In the genomic region with DNA sequence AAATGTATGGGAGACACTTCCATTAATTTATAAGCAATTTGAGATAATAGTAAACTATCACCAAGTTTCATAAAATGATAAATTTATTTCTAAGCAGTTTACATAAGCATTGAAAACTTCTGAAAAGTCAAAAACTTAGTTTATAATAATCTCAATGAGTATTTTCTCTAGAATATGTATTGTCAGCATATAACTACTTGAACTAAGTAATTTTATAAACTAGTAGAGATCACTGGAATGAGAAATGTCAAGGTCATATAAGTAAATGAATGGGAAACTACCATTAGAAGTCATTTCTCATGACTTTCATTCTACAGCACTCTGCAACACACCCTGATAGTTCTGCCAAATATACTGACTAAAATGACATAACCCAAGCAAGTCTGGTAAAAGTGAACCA, we compare ENCODE assay signal across 24 cellular contexts. TPM values are rescaled to one million over a fixed set of nuclear protein-coding genes. Genes with fewer than 3 reads are reported as not detected.
A peak's percentile ranks its signal among the peaks of the same experiment; 100 is the strongest.
DNase-seq lines count a peak whose midpoint lies in the region; ATAC-seq, FAIRE-seq and TF ChIP-seq lines count a peak whose summit lies in the region.
"Had no signal": no experiment of that assay in that cellular context is flagged by ENCODE, and none has a peak within 500 bp of the region (broad histone marks: within the 10 kb centered on the region; RNA-seq: fewer than 3 reads in every experiment).

No MANE protein-coding gene starts in this region.

- peaks cover 82% of the 10 kb centered on the region for H3K79me2 ChIP-seq in KMS-11 (ENCODE audit: insufficient read depth, low read depth)
- peaks cover 84% of the 10 kb centered on the region for H3K79me2 ChIP-seq in K562 (ENCODE audit: control insufficient read depth, insufficient read depth, low read length)
- peaks cover 82% of the 10 kb centered on the region for H3K79me2 ChIP-seq in neural progenitor cell (ENCODE audit: low read depth)

- no peak overlapping the region for H3K4me3 ChIP-seq in KMS-11 (IDR thresholded peaks at IDR 0.05; ENCODE audit: insufficient read depth, low read depth, low read length)
- no peak overlapping the region for H3K4me3 ChIP-seq in K562
- no peak overlapping the region for H3K4me3 ChIP-seq in neural progenitor cell
- H3K4me3 ChIP-seq: adrenal gland, lower lobe of right lung, ovary, suprapubic skin had no signal

- POLR2A ChIA-PET in K562 (lab: Yijun Ruan, JAX): interaction anchor here (0.7 to 1.5 kb wide), 2 partner anchors 17 to 74 kb away, joined by 3 to 4 read pairs; no protein-coding TSS in a partner anchor

- peaks cover 20% of the 10 kb centered on the region for H3K36me3 Mint-ChIP-seq in activated naive CD8-positive, alpha-beta T cell
- peaks cover 35% of the 10 kb centered on the region for H3K36me3 Mint-ChIP-seq in activated naive CD8-positive, alpha-beta T cell treated with anti-CD3 and anti-CD28 coated beads for 36 hours
- H3K36me3 Mint-ChIP-seq in neural progenitor cell: peaks cover 39% of the 10 kb centered on the region

- H3K27ac ChIP-seq in KMS-11 (no peak overlapping the region), K562 (ENCODE audit: extremely low read depth, low read depth, low read length) (no peak overlapping the region; the same call in 2 of the 3 replicates), neural progenitor cell (no peak overlapping the region)
- H3K27ac ChIP-seq: adrenal gland, C4-2B, lower lobe of right lung, ovary, suprapubic skin had no signal

- peak overlapping the region; percentile 73 for H3K4me3 Mint-ChIP-seq in activated naive CD8-positive, alpha-beta T cell
- no peak overlapping the region for H3K4me3 Mint-ChIP-seq in activated naive CD8-positive, alpha-beta T cell treated with anti-CD3 and anti-CD28 coated beads for 36 hours
- no peak overlapping the region for H3K4me3 Mint-ChIP-seq in neural progenitor cell
- H3K4me3 Mint-ChIP-seq: activated CD8-positive, alpha-beta memory T cell treated with anti-CD3 and anti-CD28 coated beads, Interleukin-2, amount 10 ng/mL, durations not matched to agents 7 days and 5 days had no signal

- H2AFZ ChIP-seq in KMS-11 (ENCODE audit: low read depth): no peak overlapping the region
- no peak overlapping the region for H2AFZ ChIP-seq in K562 (ENCODE audit: low read depth, low read length)
- no peak overlapping the region for H2AFZ ChIP-seq in neural progenitor cell (replicated peaks)

- no TSS peak for BruUV-seq in K562 (replicated peaks; lab: Mats Ljungman, UMichigan)

- H3K4me1 Mint-ChIP-seq in activated naive CD8-positive, alpha-beta T cell (ENCODE audit: low read depth): peaks cover 70% of the 10 kb centered on the region
- H3K4me1 Mint-ChIP-seq in activated naive CD8-positive, alpha-beta T cell treated with anti-CD3 and anti-CD28 coated beads for 36 hours: peaks cover 52% of the 10 kb centered on the region
- peaks cover 33% of the 10 kb centered on the region for H3K4me1 Mint-ChIP-seq in neural progenitor cell

- no peak for FAIRE-seq in K562 (lab: Jason Lieb, UNC)
- no peak for FAIRE-seq in GM12891 (lab: Jason Lieb, UNC)
- FAIRE-seq: H1, islet of Langerhans had no signal

- H3F3A ChIP-seq in neural progenitor cell (ENCODE audit: low read depth): peaks cover 7% of the 10 kb centered on the region

- no peak overlapping the region for H3K27ac Mint-ChIP-seq in activated naive CD8-positive, alpha-beta T cell
- H3K27ac Mint-ChIP-seq in activated naive CD8-positive, alpha-beta T cell treated with anti-CD3 and anti-CD28 coated beads for 36 hours: no peak overlapping the region
- no peak overlapping the region for H3K27ac Mint-ChIP-seq in neural progenitor cell
- H3K27ac Mint-ChIP-seq: activated CD8-positive, alpha-beta memory T cell treated with anti-CD3 and anti-CD28 coated beads, Interleukin-2, amount 10 ng/mL, durations not matched to agents 7 days and 5 days had no signal

- H4K20me1 ChIP-seq in KMS-11 (ENCODE audit: insufficient read depth) (peaks cover 33% of the 10 kb centered on the region), K562 (replicated peaks; ENCODE audit: control insufficient read depth, insufficient read depth, low read length) (no peaks in the 10 kb centered on the region), neural progenitor cell (ENCODE audit: low read depth) (peaks cover 75% of the 10 kb centered on the region)

- no peaks in the 10 kb centered on the region for H3K27me3 Mint-ChIP-seq in activated naive CD8-positive, alpha-beta T cell
- peaks cover 3% of the 10 kb centered on the region for H3K27me3 Mint-ChIP-seq in activated naive CD8-positive, alpha-beta T cell treated with anti-CD3 and anti-CD28 coated beads for 36 hours
- H3K27me3 Mint-ChIP-seq in neural progenitor cell (ENCODE audit: insufficient read depth, low read depth): no peaks in the 10 kb centered on the region
- H3K27me3 Mint-ChIP-seq: activated CD8-positive, alpha-beta memory T cell treated with anti-CD3 and anti-CD28 coated beads, Interleukin-2, amount 10 ng/mL, durations not matched to agents 7 days and 5 days had no signal

- in situ Hi-C loops in K562 (cut with MboI): no loop called here

- peak overlapping the region; percentile 75; the same call in 1 of the 2 replicates for H3K4me2 ChIP-seq in KMS-11
- 0 out of 2 replicates have a peak overlapping the region, but pooled peaks have one; percentile 61 for H3K4me2 ChIP-seq in K562 (ENCODE audit: insufficient read depth, low read length)
- peak overlapping the region; percentile 92 for H3K4me2 ChIP-seq in neural progenitor cell

- TF ChIP-seq EP300 in K562 (IDR thresholded peaks at IDR 0.05; ENCODE audit: low read length): no peak

- TF ChIP-seq POLR2A in K562 (conservative IDR thresholded peaks at IDR 0.05): no peak
- TF ChIP-seq POLR2A in GM12891 (IDR thresholded peaks at IDR 0.05; ENCODE audit: low read depth, low read length): no peak

- H3K9me3 ChIP-seq in K562 (replicated peaks; ENCODE audit: control insufficient read depth, insufficient read depth, low read depth, low read length) (0 out of 2 replicates have a peak, but pooled peaks cover 2% of the 10 kb centered on the region), neural progenitor cell (ENCODE audit: low read depth) (no peaks in the 10 kb centered on the region)
- H3K9me3 ChIP-seq: adrenal gland, lower lobe of right lung, ovary, suprapubic skin had no signal

- no peak for DNase-seq in activated naive CD8-positive, alpha-beta T cell treated with anti-CD3 and anti-CD28 coated beads for 36 hours
- DNase-seq in K562 (ENCODE audit: extremely low read depth in 1 of 4, low spot score in 3 of 4) (no peak), neural progenitor cell (ENCODE audit: low spot score) (no peak), foreskin melanocyte (no peak), GM12891 (ENCODE audit: insufficient read length, low spot score) (no peak)
- DNase-seq: activated CD4-positive, alpha-beta T cell treated with anti-CD3 and anti-CD28 coated beads for 4 hours; activated CD8-positive, alpha-beta memory T cell treated with anti-CD3 and anti-CD28 coated beads, Interleukin-2, amount 10 ng/mL, durations not matched to agents 7 days and 5 days; adrenal gland; DMS 273 treated with DMSO at 0.1 percent for 48 hours; lower lobe of right lung; NCI-H1417; NCI-H2171 treated with DMSO at 0.1 percent for 48 hours; NCI-H526; ovary; SHP77 treated with DMSO at 0.1 percent for 48 hours; T-helper 1 cell had no signal

- H3K27me3 ChIP-seq in KMS-11 (ENCODE audit: insufficient read depth, low read depth) (no peaks in the 10 kb centered on the region), K562 (ENCODE audit: control insufficient read depth in 2 of 2, insufficient read depth in 2 of 2, low read length in 2 of 2) (no peaks in the 10 kb centered on the region), neural progenitor cell (no peaks in the 10 kb centered on the region)
- H3K27me3 ChIP-seq: adrenal gland, ovary, suprapubic skin had no signal

- H3K9ac ChIP-seq in KMS-11 (no peak overlapping the region), K562 (ENCODE audit: insufficient read depth in 1 of 2, low read depth in 2 of 2, low read length in 2 of 2) (peak overlapping the region in 1 of 2 experiments; percentile 92; a peak in 2 of 4 replicates), neural progenitor cell (no peak overlapping the region)

- H3K36me3 ChIP-seq in KMS-11 (ENCODE audit: insufficient read depth) (peaks cover 4% of the 10 kb centered on the region; the same call in 1 of the 2 replicates), K562 (ENCODE audit: control insufficient read depth, insufficient read depth, low read length) (peaks cover 55% of the 10 kb centered on the region), neural progenitor cell (no peaks in the 10 kb centered on the region)
- H3K36me3 ChIP-seq: ovary had no signal

- H3K4me1 ChIP-seq in KMS-11 (ENCODE audit: low read depth, poor library complexity, severe bottlenecking) (peaks cover 60% of the 10 kb centered on the region), K562 (replicated peaks in 1 of 2; ENCODE audit: control insufficient read depth in 2 of 2, insufficient read depth in 2 of 2, low read length in 2 of 2) (peaks cover 15 to 23% of the 10 kb centered on the region in 2 experiments; a peak in 4 of 5 replicates), neural progenitor cell (peaks cover 30% of the 10 kb centered on the region)

- H3K9me1 ChIP-seq in K562 (ENCODE audit: control insufficient read depth, insufficient read depth, low read length): no peaks in the 10 kb centered on the region

- TF ChIP-seq CTCF in KMS-11 (conservative IDR thresholded peaks at IDR 0.05; ENCODE audit: low read depth, low read length): no peak
- TF ChIP-seq CTCF in K562 (IDR thresholded peaks at IDR 0.05 in 2 of 3, conservative IDR thresholded peaks at IDR 0.05 in 1 of 3; ENCODE audit: insufficient read depth in 2 of 3, low read depth in 1 of 3, low read length in 3 of 3): no peak
- no peak for TF ChIP-seq CTCF in neural progenitor cell (IDR thresholded peaks at IDR 0.05)

- CTCF ChIA-PET in K562 (lab: Yijun Ruan, JAX; ENCODE audit: low intra/inter-chr PET ratio): no interaction called here

- ATAC-seq in K562 (no peak), HG03342 (IDR thresholded peaks at IDR 0.05; ENCODE audit: unreplicated experiment) (no peak)
- ATAC-seq: activated CD8-positive, alpha-beta memory T cell treated with anti-CD3 and anti-CD28 coated beads, Interleukin-2, amount 10 ng/mL, durations not matched to agents 7 days and 5 days; lower lobe of right lung; sciatic nerve had no signal

- no peak for TF ChIP-seq RAD21 in K562 (CRISPR knock-in tag; conservative IDR thresholded peaks at IDR 0.05 in 1 of 2, IDR thresholded peaks at IDR 0.05 in 1 of 2)

- intact Hi-C loops in K562 (cut with micrococcal nuclease): no loop called here

- no peaks in the 10 kb centered on the region for H3K9me3 Mint-ChIP-seq in activated naive CD8-positive, alpha-beta T cell (ENCODE audit: low read depth)
- H3K9me3 Mint-ChIP-seq in activated naive CD8-positive, alpha-beta T cell treated with anti-CD3 and anti-CD28 coated beads for 36 hours: no peaks in the 10 kb centered on the region
- H3K9me3 Mint-ChIP-seq in neural progenitor cell: peaks cover 19% of the 10 kb centered on the region

RNA-seq across cellular contexts. Expression of a gene that starts 3.4 kb away (rescaled TPM):
- total RNA-seq in activated naive CD8-positive, alpha-beta T cell treated with anti-CD3 and anti-CD28 coated beads for 36 hours: 100 to 1,000 TPM; 220 to 233 TPM
- total RNA-seq in K562 (2011; cell fraction: chromatin; rRNA removed; ENCODE audit: low replicate concordance): 8.1 and 28.0 TPM in 2 replicates
- 11.3 and 12.1 TPM in 2 replicates for total RNA-seq in K562 (2011; cell fraction: nucleolus; rRNA removed)
- 23.6 and 28.9 TPM in 2 replicates for total RNA-seq in K562 (2011; cell fraction: nucleoplasm; rRNA removed)
- total RNA-seq in K562 (2014; rRNA removed) (200 and 293 TPM in 2 replicates), K562 (2014; rRNA removed; fragmentation: Illumina TruSeq; extraction: Trizol) (274 and 305 TPM in 2 replicates), K562 (2015; rRNA removed; fragmentation: Illumina TruSeq; extraction: Trizol) (315 and 336 TPM in 2 replicates), K562 (2021) (267 and 288 TPM in 2 replicates), neural progenitor cell (ENCODE audit: low replicate concordance) (170 and 270 TPM in 2 replicates)
- polyA plus RNA-seq in K562 (2011; rRNA removed) (119 and 164 TPM in 2 replicates), K562 (2014; fragmentation: Illumina TruSeq; extraction: Trizol) (308 and 334 TPM in 2 replicates), K562 (2014; fragmentation: Nextera tagmentation; extraction: Ambion mirVana) (100 to 1,000 TPM; 588 to 661 TPM), K562 (2014; rRNA removed) (596 and 618 TPM in 2 replicates)
- 25.0 and 59.7 TPM in 2 replicates for polyA plus RNA-seq in K562 (2011; cell fraction: cytosol; rRNA removed)
- polyA plus RNA-seq in K562 (2011; cell fraction: nucleus; rRNA removed): 26.6 and 38.8 TPM in 2 replicates
- polyA plus RNA-seq in K562 (2012): 258 and 421 TPM in 2 replicates
- polyA minus RNA-seq in K562 (2011; rRNA and poly(A)+ RNA removed): 42.7 and 54.8 TPM in 2 replicates
- 36.1 and 53.5 TPM in 2 replicates for polyA minus RNA-seq in K562 (2011; cell fraction: cytosol; rRNA and poly(A)+ RNA removed)
- 7.1 and 16.2 TPM in 2 replicates for polyA minus RNA-seq in K562 (2011; cell fraction: nucleus; rRNA and poly(A)+ RNA removed)
- 259 TPM for polyA plus RNA-seq in GM12891 (2012; ENCODE audit: low read depth, missing spikeins)
